12 cellular contexts compared by ENCODE assay signal in genomic region chr5:14739538-14739937, GRCh38.
DNase-seq lines count a peak whose midpoint lies in the region; ATAC-seq and TF ChIP-seq lines count a peak whose summit lies in the region.
"Had no signal": no experiment of that assay in that cellular context is flagged by ENCODE, and none has a peak within 500 bp of the region (broad histone marks: within the 10 kb centered on the region; RNA-seq: fewer than 3 reads in every experiment).

No MANE protein-coding gene starts in this region.

- peak overlapping the region; percentile 56 for H3K27ac ChIP-seq in epithelial cell of prostate

- in situ Hi-C loops in GM13977 (cut with MboI; ENCODE audit: low pct_unique_long_range_greater_than_20kb, low sequenced_read_pairs, unreplicated experiment) = no loop called here

- POLR2A ChIA-PET in GM10248 (lab: Yijun Ruan, JAX) = no interaction called here

- CTCF ChIA-PET in GM10248 (lab: Yijun Ruan, JAX) = interaction anchor here (6.5 kb wide), 1 partner anchor 12 kb away, joined by 31 read pairs; no protein-coding TSS in a partner anchor

- ATAC-seq in GM19328 (IDR thresholded peaks at IDR 0.05; ENCODE audit: unreplicated experiment) = no peak
- ATAC-seq: activated naive CD8-positive, alpha-beta T cell treated with anti-CD3 and anti-CD28 coated beads, Interleukin-2, amount 50 U/mL, for 24 hours had no signal

- DNase-seq in EH (ENCODE audit: low read depth) = peak; percentile 85
- DNase-seq in RKO (ENCODE audit: low spot score) = peak; percentile 79
- DNase-seq in epithelial cell of prostate (ENCODE audit: low read depth, low spot score) = no peak
- peak; percentile 32 for DNase-seq in non-pigmented ciliary epithelial cell (ENCODE audit: low read depth)
- DNase-seq in GM13977 (ENCODE audit: low spot score) = no peak
- no peak for DNase-seq in GM10248 (ENCODE audit: extremely low spot score)
- no peak for DNase-seq in NCI-H82 (lab: John Stamatoyannopoulos, UW)
- DNase-seq: activated naive CD8-positive, alpha-beta T cell treated with anti-CD3 and anti-CD28 coated beads, Interleukin-2, amount 50 U/mL, for 24 hours; NCI-H1092 treated with DMSO at 0.1 percent for 48 hours; NCI-H524; SHP77 treated with DMSO at 0.1 percent for 48 hours had no signal

- TF ChIP-seq CTCF in GM13977 (IDR thresholded peaks at IDR 0.05; ENCODE audit: extremely low read depth, insufficient read depth, missing control alignments) (no peak), GM10248 (IDR thresholded peaks at IDR 0.05; ENCODE audit: control extremely low read depth, extremely low read depth, low read depth, missing control alignments) (no peak)

Comparison
In these comparisons a context has a peak if more than half of its experiments do, and no peak if none do; other contexts are left out.
1. DNase-seq: peak in EH (single experiment), RKO (single experiment) and non-pigmented ciliary epithelial cell (single experiment); none in epithelial cell of prostate (single experiment), GM13977 (single experiment), GM10248 (single experiment) and NCI-H82 (single experiment).